Comparison of ENCODE assay signal across 8 cellular contexts in the genomic region with DNA sequence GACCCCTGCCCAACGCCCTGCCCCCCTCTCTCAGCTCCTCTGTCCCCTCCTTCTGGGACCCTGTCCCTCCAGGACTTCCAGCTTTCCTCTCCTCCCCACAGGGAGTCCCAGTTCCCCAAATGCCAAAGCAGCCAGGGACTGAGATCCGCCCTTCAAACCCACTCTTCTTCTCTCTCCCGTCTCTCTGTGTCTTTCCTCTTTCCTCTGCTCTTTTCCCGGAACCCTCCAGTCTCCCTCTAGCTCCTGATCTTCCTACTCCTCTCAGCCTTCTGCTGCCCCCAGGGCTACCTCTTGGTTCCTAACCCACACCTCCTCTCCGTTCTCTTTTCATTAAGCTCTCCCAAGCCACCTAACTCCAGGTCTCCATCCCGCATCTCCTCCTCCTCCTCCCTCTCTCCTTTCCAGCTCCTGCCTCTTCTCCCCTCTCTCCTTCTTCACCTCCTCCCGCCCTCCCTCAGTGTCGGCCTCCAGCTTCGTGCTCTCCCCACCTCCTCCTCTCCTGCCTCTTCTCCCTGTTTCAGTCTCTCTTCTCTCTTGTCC. TPM values are rescaled to one million over a fixed set of nuclear protein-coding genes. Genes with fewer than 3 reads are reported as not detected.
DNase-seq lines count a peak whose midpoint lies in the region; ATAC-seq and TF ChIP-seq lines count a peak whose summit lies in the region.

A gene (minus strand): TSS at position 536 of the 540 bp plus-strand sequence. CDS start 555 bp downstream, outside the sequence.

- no peaks in the 10 kb centered on the region for H3K36me3 Mint-ChIP-seq in brain

- H3K36me3 ChIP-seq in Karpas-422 (ENCODE audit: insufficient read depth, low read length) (no peaks in the 10 kb centered on the region), subcutaneous abdominal adipose tissue (ENCODE audit: control insufficient read depth in 5 of 5, insufficient read depth in 5 of 5, low read length in 5 of 5) (no peaks in the 10 kb centered on the region)

- H3K4me2 ChIP-seq in Karpas-422 (ENCODE audit: low read depth, low read length, poor library complexity, severe bottlenecking) = peak within 1 kb of the TSS; percentile 74

- H3K27me3 Mint-ChIP-seq in brain = peaks cover 7% of the 10 kb centered on the region

- H3K27me3 ChIP-seq in Karpas-422 (ENCODE audit: low read length) = no peaks in the 10 kb centered on the region
- peaks cover 0 to 8% (median 0%) of the 10 kb centered on the region in 5 donors for H3K27me3 ChIP-seq in subcutaneous abdominal adipose tissue (ENCODE audit: control insufficient read depth in 5 of 5, insufficient read depth in 4 of 5, low read length in 5 of 5)

- peak; percentile 8 for ATAC-seq in left lobe of liver
- no peak for ATAC-seq in GM21825 (IDR thresholded peaks at IDR 0.05; ENCODE audit: unreplicated experiment)

- H2AFZ ChIP-seq in Karpas-422 (ENCODE audit: low read length) = peak within 1 kb of the TSS; percentile 78; the same call in 1 of the 2 replicates

- H3K27ac ChIP-seq in Karpas-422 (ENCODE audit: low read length) = no peak within 1 kb of the TSS
- H3K27ac ChIP-seq in subcutaneous abdominal adipose tissue (ENCODE audit: low read depth, low read length) = peak within 1 kb of the TSS; percentile 60

- DNase-seq in DMS 273 (lab: John Stamatoyannopoulos, UW; ENCODE audit: unreplicated experiment) (peak; percentile 88), Karpas-422 (no peak), left lobe of liver (ENCODE audit: low spot score) (no peak), 8988T (no peak), HuH-7 (ENCODE audit: low spot score) (no peak)

- H3K4me1 ChIP-seq in Karpas-422 (ENCODE audit: low read length) (peaks cover 14% of the 10 kb centered on the region), subcutaneous abdominal adipose tissue (ENCODE audit: control insufficient read depth in 5 of 5, insufficient read depth in 5 of 5, low read length in 5 of 5) (peaks cover 1 to 20% (median 18%) of the 10 kb centered on the region in 5 donors)

- H3K4me3 Mint-ChIP-seq in brain = peak within 1 kb of the TSS; percentile 90 to 94 (median 92)

- no peak for TF ChIP-seq CTCF in brain (conservative IDR thresholded peaks at IDR 0.05)

- peaks cover 31% of the 10 kb centered on the region for H3K4me1 Mint-ChIP-seq in brain

- peak within 1 kb of the TSS; percentile 59 for H3K9ac ChIP-seq in Karpas-422 (ENCODE audit: low read length)
- H3K9ac ChIP-seq in subcutaneous abdominal adipose tissue (ENCODE audit: low read length in 5 of 5) = peak within 1 kb of the TSS in 4 of 5 donors; percentile 26 to 68 (median 64)

- peak within 1 kb of the TSS; percentile 95 to 98 (median 97) for H3K27ac Mint-ChIP-seq in brain

- H4K20me1 ChIP-seq in Karpas-422 (ENCODE audit: insufficient read depth, low read depth, low read length) = no peaks in the 10 kb centered on the region

- H3K9me3 Mint-ChIP-seq in brain = peaks cover 0 to 2% (median 0%) of the 10 kb centered on the region in 5 experiments

- no peaks in the 10 kb centered on the region for H3K79me2 ChIP-seq in Karpas-422 (ENCODE audit: low read length)

- H3K9me2 ChIP-seq in Karpas-422 (replicated peaks; ENCODE audit: insufficient read depth, low read length) = no peaks in the 10 kb centered on the region

- H3K4me3 ChIP-seq in Karpas-422 (ENCODE audit: low read length) (peak within 1 kb of the TSS; percentile 61; the same call in 1 of the 2 replicates), subcutaneous abdominal adipose tissue (ENCODE audit: low read depth in 1 of 5, low read length in 5 of 5) (peak within 1 kb of the TSS; percentile 46 to 71 (median 59))

- no peaks in the 10 kb centered on the region for H3K9me3 ChIP-seq in Karpas-422 (ENCODE audit: low read length)
- no peaks in the 10 kb centered on the region for H3K9me3 ChIP-seq in subcutaneous abdominal adipose tissue (ENCODE audit: control insufficient read depth in 5 of 5, low read length in 5 of 5)

RNA-seq across cellular contexts. Expression of the gene that starts here (rescaled TPM):
- not detected in 2 replicates for total RNA-seq in Karpas-422 (2014; rRNA removed; shearing (Covaris generic); ENCODE audit: low replicate concordance)
- polyA plus RNA-seq in brain (ENCODE audit: insufficient read depth, low read depth, low replicate concordance) = 189 TPM
- 1.7 TPM for total RNA-seq in left lobe of liver
